ENCODE assay signal across 8 cellular contexts in genomic region chr1:212062832-212063438, GRCh38. TPM values are rescaled to one million over a fixed set of nuclear protein-coding genes. Genes with fewer than 3 reads are reported as not detected.
DNase-seq lines count a peak whose midpoint lies in the region; ATAC-seq and TF ChIP-seq lines count a peak whose summit lies in the region.
"Had no signal": no experiment of that assay in that cellular context is flagged by ENCODE, and none has a peak within 500 bp of the region (broad histone marks: within the 10 kb centered on the region; RNA-seq: fewer than 3 reads in every experiment).

No MANE protein-coding gene starts in this region.

- H3K4me3 ChIP-seq in WERI-Rb-1 (ENCODE audit: low read depth, low read length) = no peak overlapping the region
- H3K4me3 ChIP-seq in heart left ventricle = no peak overlapping the region
- no peak overlapping the region for H3K4me3 ChIP-seq in skeletal muscle cell (ENCODE audit: low read depth, low read length)
- H3K4me3 ChIP-seq: skin epidermis had no signal

- TF ChIP-seq CTCF in GM10266 (IDR thresholded peaks at IDR 0.05; ENCODE audit: control insufficient read depth, insufficient read depth, low read depth, missing control alignments) (peak; percentile 48), WERI-Rb-1 (IDR thresholded peaks at IDR 0.05; ENCODE audit: low read depth, low read length) (peak; percentile 46), heart left ventricle (IDR thresholded peaks at IDR 0.05) (peak; percentile 56 to 77 (median 69))

- intact Hi-C loops in heart left ventricle (cut with DNase I) = loop anchor here in 8 of 10 donors (1.0 to 10.0 kb wide), 8 partner anchors 304 to 722 kb away; no protein-coding TSS in a partner anchor

- no peaks in the 10 kb centered on the region for H3K27me3 ChIP-seq in WERI-Rb-1 (ENCODE audit: insufficient read depth, low read depth, severe bottlenecking)
- H3K27me3 ChIP-seq in heart left ventricle = no peaks in the 10 kb centered on the region

- peaks cover 0 to 7% (median 0%) of the 10 kb centered on the region in 12 donors for H3K4me1 ChIP-seq in heart left ventricle

- 85 to 87% (median 85%) methylated on average over 5 of the region's 5 CpGs for WGBS in heart left ventricle, 4 donors

- H3K27ac ChIP-seq in WERI-Rb-1 (no peak overlapping the region), heart left ventricle (no peak overlapping the region)
- H3K27ac ChIP-seq: skin epidermis had no signal

- H3K36me3 ChIP-seq in WERI-Rb-1 (peaks cover 66% of the 10 kb centered on the region), heart left ventricle (no peaks in the 10 kb centered on the region)

- DNase-seq in GM10266 (ENCODE audit: extremely low spot score) = peak; percentile 16
- peak; percentile 48 for DNase-seq in NCI-H146 (lab: John Stamatoyannopoulos, UW)
- DNase-seq in WERI-Rb-1 = no peak
- DNase-seq in heart left ventricle = no peak
- peak; percentile 7 for DNase-seq in skeletal muscle cell (ENCODE audit: low read depth)

- peak in 3 of 4 donors; percentile 39 to 51 (median 47) for ATAC-seq in heart left ventricle
- ATAC-seq in HG03442 (IDR thresholded peaks at IDR 0.05; ENCODE audit: unreplicated experiment) = no peak
- ATAC-seq in HG02571 (IDR thresholded peaks at IDR 0.05; ENCODE audit: unreplicated experiment) = no peak

- TF ChIP-seq POLR2A in heart left ventricle (IDR thresholded peaks at IDR 0.05) = no peak

- H3K9me3 ChIP-seq in WERI-Rb-1 (ENCODE audit: severe bottlenecking) (no peaks in the 10 kb centered on the region), heart left ventricle (peaks cover 0 to 3% (median 0%) of the 10 kb centered on the region in 12 donors)

RNA-seq across cellular contexts. Expression of gene DTL, which starts 27.4 kb away (rescaled TPM):
- 1 to 10 TPM in 1 of 9 donors, under 1 TPM in 7, not detected in 1; 0.20 to 6.2 (median 0.47) TPM for total RNA-seq in heart left ventricle
- polyA plus RNA-seq in heart left ventricle = under 1 TPM; 0.08 to 0.43 TPM

RNA-seq across cellular contexts. Expression of gene INTS7, which starts 27.6 kb away (rescaled TPM):
- total RNA-seq in heart left ventricle = 10 to 100 TPM in 4 of 9 donors, 1 to 10 TPM in 5; 5.8 to 12.9 (median 9.5) TPM
- polyA plus RNA-seq in heart left ventricle = 1 to 10 TPM; 3.6 to 9.1 TPM

Comparison
In these comparisons a context has a peak if more than half of its experiments do, and no peak if none do; other contexts are left out.
1. DNase-seq: peak in GM10266 (single experiment), NCI-H146 (single experiment) and skeletal muscle cell (single experiment); none in WERI-Rb-1 (single experiment) and heart left ventricle (0 of 5).
2. ATAC-seq: peak in heart left ventricle (3 of 4); none in HG03442 (single experiment) and HG02571 (single experiment).
3. Peak in every context shown above with its lines, with median percentiles within 50 percentile points of each other: CTCF ChIP-seq.